In the genomic region with DNA sequence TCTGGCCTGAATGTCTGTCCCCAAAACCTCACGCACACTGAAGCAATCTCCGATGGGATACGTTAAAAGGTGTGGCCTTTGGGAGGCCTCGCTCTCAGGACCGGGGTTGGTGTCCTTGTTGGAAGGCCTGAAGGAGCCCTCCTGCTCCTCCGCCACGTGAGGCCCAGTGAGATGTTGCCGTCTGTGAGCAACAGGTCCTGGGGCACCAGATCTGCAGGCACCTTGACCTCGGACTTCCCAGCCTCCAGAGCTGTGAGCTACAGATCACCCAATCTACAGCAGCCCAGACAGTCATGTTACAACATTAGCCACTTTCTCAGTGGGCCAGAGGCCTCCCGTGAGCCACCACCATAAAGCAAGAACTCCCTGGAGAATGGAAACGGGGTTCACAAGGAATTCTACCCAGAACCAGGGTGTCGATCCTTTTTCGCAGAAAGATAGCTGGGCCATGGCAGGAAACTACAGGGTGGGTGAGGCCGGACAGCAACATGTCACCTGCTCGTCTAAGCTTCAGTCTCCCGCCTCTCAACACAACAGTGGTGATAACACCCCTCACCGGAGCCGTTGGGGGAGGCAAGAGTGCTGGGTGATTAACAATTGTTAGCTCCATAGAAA, we compare ENCODE assay signal across 19 cellular contexts.
DNase-seq lines count a peak whose midpoint lies in the region; ATAC-seq and TF ChIP-seq lines count a peak whose summit lies in the region.
"Had no signal": no experiment of that assay in that cellular context is flagged by ENCODE, and none has a peak within 500 bp of the region (broad histone marks: within the 10 kb centered on the region; RNA-seq: fewer than 3 reads in every experiment).

No MANE protein-coding gene starts in this region.

- no peak overlapping the region for H2AFZ ChIP-seq in IMR-90 (replicated peaks; ENCODE audit: low read length, poor library complexity)

- H3K9me3 ChIP-seq in IMR-90 (ENCODE audit: control insufficient read depth, insufficient read depth, low read length): no peaks in the 10 kb centered on the region
- H3K9me3 ChIP-seq in endodermal cell (ENCODE audit: control insufficient read depth, low read length): no peaks in the 10 kb centered on the region
- H3K9me3 ChIP-seq: MG63 had no signal

- TF ChIP-seq RAD21 in IMR-90 (IDR thresholded peaks at IDR 0.05; ENCODE audit: low read length): no peak

- H4K91ac ChIP-seq in IMR-90 (ENCODE audit: insufficient read depth, low read depth, low read length): peak overlapping the region; percentile 88

- POLR2A ChIA-PET in IMR-90 (lab: Charles Lee; ENCODE audit: unreplicated experiment): no interaction called here

- H2BK5ac ChIP-seq in IMR-90 (ENCODE audit: low read depth, low read length, poor library complexity, severe bottlenecking): no peak overlapping the region

- peaks cover 24% of the 10 kb centered on the region for H4K20me1 ChIP-seq in IMR-90 (ENCODE audit: insufficient read depth, low read length)

- H3K4ac ChIP-seq in IMR-90 (ENCODE audit: low read depth, low read length): peak overlapping the region; percentile 89

- H3K4me1 Mint-ChIP-seq in endodermal cell: peaks cover 27% of the 10 kb centered on the region
- H3K4me1 Mint-ChIP-seq: CD14-positive monocyte had no signal

- peak overlapping the region; percentile 86 for H2BK120ac ChIP-seq in IMR-90 (ENCODE audit: low read depth, low read length)

- H3K36me3 Mint-ChIP-seq in endodermal cell (ENCODE audit: low read depth): no peaks in the 10 kb centered on the region
- H3K36me3 Mint-ChIP-seq: CD14-positive monocyte, IgD-negative memory B cell had no signal

- H3K27me3 ChIP-seq in IMR-90 (ENCODE audit: control insufficient read depth, insufficient read depth, low read length) (no peaks in the 10 kb centered on the region), endodermal cell (ENCODE audit: control insufficient read depth, insufficient read depth, low read length, poor library complexity, severe bottlenecking) (no peaks in the 10 kb centered on the region)
- H3K27me3 ChIP-seq: MG63 had no signal

- H3K4me1 ChIP-seq in IMR-90 (ENCODE audit: control insufficient read depth, insufficient read depth, low read length) (peaks cover 53% of the 10 kb centered on the region), endodermal cell (ENCODE audit: control insufficient read depth, insufficient read depth, low read length) (no peaks in the 10 kb centered on the region)

- H2BK20ac ChIP-seq in IMR-90 (ENCODE audit: low read depth, low read length): peak overlapping the region; percentile 54

- BruUV-seq in IMR-90 (replicated peaks; lab: Mats Ljungman, UMichigan): no TSS peak

- dilution Hi-C loops in IMR-90 (cut with HindIII; ENCODE audit: low sequenced_read_pairs, unreplicated experiment): no loop called here

- peak overlapping the region; percentile 17 for H3K27ac Mint-ChIP-seq in endodermal cell
- H3K27ac Mint-ChIP-seq: CD14-positive monocyte, IgD-negative memory B cell had no signal

- H4K5ac ChIP-seq in IMR-90 (ENCODE audit: low read depth, low read length): no peak overlapping the region

- H3K4me3 ChIP-seq in IMR-90 (ENCODE audit: insufficient read depth, low read depth, low read length) (no peak overlapping the region), endodermal cell (ENCODE audit: low read length) (no peak overlapping the region)
- H3K4me3 ChIP-seq: MG63 had no signal

- in situ Hi-C loops in IMR-90 (cut with MboI; ENCODE audit: low sequenced_read_pairs): no loop called here

- H3K9me1 ChIP-seq in IMR-90 (ENCODE audit: insufficient read depth, low read length): peaks cover 61% of the 10 kb centered on the region

- H3K23ac ChIP-seq in IMR-90 (ENCODE audit: low read depth, low read length): peak overlapping the region; percentile 76

- no peak overlapping the region for H3K9ac ChIP-seq in IMR-90 (ENCODE audit: low read depth, low read length)
- H3K9ac ChIP-seq in endodermal cell (ENCODE audit: extremely low read depth, low read length, poor library complexity, severe bottlenecking): no peak overlapping the region

- no peaks in the 10 kb centered on the region for H3K36me3 ChIP-seq in IMR-90 (ENCODE audit: control insufficient read depth, insufficient read depth, low read length)
- H3K36me3 ChIP-seq in endodermal cell (ENCODE audit: control insufficient read depth, insufficient read depth, low read length): no peaks in the 10 kb centered on the region
- H3K36me3 ChIP-seq: MG63 had no signal

- no peaks in the 10 kb centered on the region for H3K9me3 Mint-ChIP-seq in endodermal cell
- H3K9me3 Mint-ChIP-seq: IgD-negative memory B cell had no signal

- no peak overlapping the region; the same call in 2 of the 3 replicates for H2BK15ac ChIP-seq in IMR-90 (ENCODE audit: low read depth, low read length)

- no peak for ATAC-seq in IMR-90 (ENCODE audit: low read depth)
- no peak for ATAC-seq in sciatic nerve
- ATAC-seq in GM18858 (IDR thresholded peaks at IDR 0.05; ENCODE audit: unreplicated experiment): no peak

- no peak for TF ChIP-seq POLR2A in IMR-90 (IDR thresholded peaks at IDR 0.05; ENCODE audit: low read depth, low read length)

- no peak for DNase-seq in IMR-90
- no peak for DNase-seq in endodermal cell
- DNase-seq in sciatic nerve (ENCODE audit: low spot score): peak; percentile 38
- DNase-seq in LoVo (ENCODE audit: low spot score): no peak
- no peak for DNase-seq in SHP77 treated with DMSO at 0.1 percent for 48 hours (lab: John Stamatoyannopoulos, UW)
- no peak for DNase-seq in kidney glomerular epithelial cell (lab: John Stamatoyannopoulos, UW)
- DNase-seq: ACHN, DMS79, Karpas-422, MG63, NCI-H1092, NCI-H1436 treated with DMSO at 0.1 percent for 48 hours, NCI-H2029 treated with DMSO at 0.1 percent for 48 hours, NCI-H2171, NCI-H526 had no signal

- H3K56ac ChIP-seq in IMR-90 (ENCODE audit: extremely low read depth, insufficient read depth, low read length): no peak overlapping the region

- H3K79me1 ChIP-seq in IMR-90 (ENCODE audit: low read depth in 1 of 2, low read length in 2 of 2): peaks cover 58 to 92% of the 10 kb centered on the region in 2 experiments

- H3K27me3 Mint-ChIP-seq in endodermal cell (ENCODE audit: insufficient read depth): no peaks in the 10 kb centered on the region

- no peak overlapping the region for H3K4me2 ChIP-seq in IMR-90 (ENCODE audit: low read depth, low read length)

- H2AK9ac ChIP-seq in IMR-90 (replicated peaks; ENCODE audit: low read depth, low read length, poor library complexity): no peak overlapping the region

- H3K14ac ChIP-seq in IMR-90 (replicated peaks; ENCODE audit: low read depth, low read length): peak overlapping the region; percentile 89

- no peak overlapping the region for H4K8ac ChIP-seq in IMR-90 (ENCODE audit: low read depth in 2 of 2, low read length in 2 of 2)

- 89% methylated on average over 10 of the region's 18 CpGs; no CpG with 5 or more reads in 1 of the 2 experiments for WGBS in IMR-90 (ENCODE audit: extremely low coverage in 2 of 2, insufficient read length in 1 of 2), 2 experiments
- WGBS in endodermal cell (ENCODE audit: insufficient coverage in 1 of 2, insufficient read length in 1 of 2), 2 experiments: 93% methylated on average over 12 to 18 of the region's 18 CpGs

- TF ChIP-seq CTCF in IMR-90 (conservative IDR thresholded peaks at IDR 0.05; ENCODE audit: low read depth, low read length): no peak
- no peak for TF ChIP-seq CTCF in endodermal cell (conservative IDR thresholded peaks at IDR 0.05)

- no peak overlapping the region for H3K18ac ChIP-seq in IMR-90 (ENCODE audit: low read depth, low read length)

- H3K27ac ChIP-seq in IMR-90 (ENCODE audit: insufficient read depth, low read length) (no peak overlapping the region), endodermal cell (ENCODE audit: low read depth, low read length) (no peak overlapping the region)
- H3K27ac ChIP-seq: HL-60 had no signal

- intact Hi-C loops in IMR-90 (cut with micrococcal nuclease) (no loop called here), sciatic nerve (cut with DNase I) (no loop called here)

- peak overlapping the region; percentile 92; the same call in 1 of the 2 replicates for H2AK5ac ChIP-seq in IMR-90 (ENCODE audit: low read depth, low read length)

- H3K4me3 Mint-ChIP-seq in endodermal cell: no peak overlapping the region
- H3K4me3 Mint-ChIP-seq: IgD-negative memory B cell had no signal

- CTCF ChIA-PET in IMR-90 (lab: Yijun Ruan, JAX): no interaction called here

TF ChIP-seq in IMR-90, 13 proteins besides CTCF, POLR2A, EP300 and RAD21:
- TF ChIP-seq MXI1 (IDR thresholded peaks at IDR 0.05; ENCODE audit: borderline replicate concordance, low read depth, low read length) (no peak), FOS (IDR thresholded peaks at IDR 0.05; ENCODE audit: low read depth, low read length) (no peak), NFE2L2 (IDR thresholded peaks at IDR 0.05; ENCODE audit: low read depth, low read length) (no peak), CEBPB (IDR thresholded peaks at IDR 0.05; ENCODE audit: low read depth, low read length) (no peak), RCOR1 (IDR thresholded peaks at IDR 0.05; ENCODE audit: insufficient replicate concordance, low read length) (no peak), MAFK (IDR thresholded peaks at IDR 0.05; ENCODE audit: low read depth, low read length) (no peak), SMC3 (IDR thresholded peaks at IDR 0.05; ENCODE audit: low read depth, low read length) (no peak), MAZ (IDR thresholded peaks at IDR 0.05; ENCODE audit: borderline replicate concordance, low read depth, low read length) (no peak), CHD1 (IDR thresholded peaks at IDR 0.05; ENCODE audit: low read depth, low read length) (no peak)
- TF ChIP-seq, protein P1, sequence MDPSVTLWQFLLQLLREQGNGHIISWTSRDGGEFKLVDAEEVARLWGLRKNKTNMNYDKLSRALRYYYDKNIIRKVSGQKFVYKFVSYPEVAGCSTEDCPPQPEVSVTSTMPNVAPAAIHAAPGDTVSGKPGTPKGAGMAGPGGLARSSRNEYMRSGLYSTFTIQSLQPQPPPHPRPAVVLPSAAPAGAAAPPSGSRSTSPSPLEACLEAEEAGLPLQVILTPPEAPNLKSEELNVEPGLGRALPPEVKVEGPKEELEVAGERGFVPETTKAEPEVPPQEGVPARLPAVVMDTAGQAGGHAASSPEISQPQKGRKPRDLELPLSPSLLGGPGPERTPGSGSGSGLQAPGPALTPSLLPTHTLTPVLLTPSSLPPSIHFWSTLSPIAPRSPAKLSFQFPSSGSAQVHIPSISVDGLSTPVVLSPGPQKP (IDR thresholded peaks at IDR 0.05; ENCODE audit: borderline replicate concordance, low read depth, low read length): no peak
TF ChIP-seq in IMR-90: peak in this region for 0.
